1 cellular context compared by ENCODE assay signal in genomic region chr4:128844931-128845330, GRCh38.
TF ChIP-seq lines count a peak whose summit lies in the region.

No MANE protein-coding gene starts in this region.

TF ChIP-seq in A549, 52 proteins besides CTCF, POLR2A, EP300 and RAD21 (continued from another document):
- TF ChIP-seq, protein P1, sequence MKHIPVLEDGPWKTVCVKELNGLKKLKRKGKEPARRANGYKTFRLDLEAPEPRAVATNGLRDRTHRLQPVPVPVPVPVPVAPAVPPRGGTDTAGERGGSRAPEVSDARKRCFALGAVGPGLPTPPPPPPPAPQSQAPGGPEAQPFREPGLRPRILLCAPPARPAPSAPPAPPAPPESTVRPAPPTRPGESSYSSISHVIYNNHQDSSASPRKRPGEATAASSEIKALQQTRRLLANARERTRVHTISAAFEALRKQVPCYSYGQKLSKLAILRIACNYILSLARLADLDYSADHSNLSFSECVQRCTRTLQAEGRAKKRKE (CRISPR knock-in tag; IDR thresholded peaks at IDR 0.05; ENCODE audit: low read depth): no peak
- TF ChIP-seq HOXB5 (CRISPR knock-in tag; IDR thresholded peaks at IDR 0.05) (no peak), HES2 (IDR thresholded peaks at IDR 0.05) (no peak), RNF2 (IDR thresholded peaks at IDR 0.05; ENCODE audit: borderline replicate concordance, low read depth) (no peak)
